Comparison of ENCODE assay signal across 1 cellular context in genomic region chr9:114614373-114614772, GRCh38.
A peak's percentile ranks its signal among the peaks of the same experiment; 100 is the strongest.
TF ChIP-seq lines count a peak whose summit lies in the region.

No MANE protein-coding gene starts in this region.

TF ChIP-seq in GM12878, 131 proteins besides CTCF, POLR2A, EP300 and RAD21:
- TF ChIP-seq YY1 (IDR thresholded peaks at IDR 0.05; ENCODE audit: low read depth, low read length) (peak; percentile 24; the same call in 1 of the 2 replicates), MEF2B (IDR thresholded peaks at IDR 0.05; ENCODE audit: partially characterized antibody, poor library complexity, severe bottlenecking) (no peak), ZNF687 (IDR thresholded peaks at IDR 0.05) (peak; percentile 41; the same call in 1 of the 2 replicates), RUNX3 (IDR thresholded peaks at IDR 0.05; ENCODE audit: low read length) (no peak), USF1 (IDR thresholded peaks at IDR 0.05; ENCODE audit: borderline replicate concordance, extremely low read length, insufficient read depth, low read depth, low read length) (no peak)
